Comparison of ENCODE assay signal across 1 cellular context in genomic region chr15:41513282-41514227, GRCh38.
TF ChIP-seq lines count a peak whose summit lies in the region.

TSS of gene LTK (minus strand) at chr15:41513827. CDS start at chr15:41513709, 118 bp downstream.

TF ChIP-seq in GM23338, 12 proteins besides CTCF, POLR2A, EP300 and RAD21 (continued from another document):
- TF ChIP-seq, protein P1, sequence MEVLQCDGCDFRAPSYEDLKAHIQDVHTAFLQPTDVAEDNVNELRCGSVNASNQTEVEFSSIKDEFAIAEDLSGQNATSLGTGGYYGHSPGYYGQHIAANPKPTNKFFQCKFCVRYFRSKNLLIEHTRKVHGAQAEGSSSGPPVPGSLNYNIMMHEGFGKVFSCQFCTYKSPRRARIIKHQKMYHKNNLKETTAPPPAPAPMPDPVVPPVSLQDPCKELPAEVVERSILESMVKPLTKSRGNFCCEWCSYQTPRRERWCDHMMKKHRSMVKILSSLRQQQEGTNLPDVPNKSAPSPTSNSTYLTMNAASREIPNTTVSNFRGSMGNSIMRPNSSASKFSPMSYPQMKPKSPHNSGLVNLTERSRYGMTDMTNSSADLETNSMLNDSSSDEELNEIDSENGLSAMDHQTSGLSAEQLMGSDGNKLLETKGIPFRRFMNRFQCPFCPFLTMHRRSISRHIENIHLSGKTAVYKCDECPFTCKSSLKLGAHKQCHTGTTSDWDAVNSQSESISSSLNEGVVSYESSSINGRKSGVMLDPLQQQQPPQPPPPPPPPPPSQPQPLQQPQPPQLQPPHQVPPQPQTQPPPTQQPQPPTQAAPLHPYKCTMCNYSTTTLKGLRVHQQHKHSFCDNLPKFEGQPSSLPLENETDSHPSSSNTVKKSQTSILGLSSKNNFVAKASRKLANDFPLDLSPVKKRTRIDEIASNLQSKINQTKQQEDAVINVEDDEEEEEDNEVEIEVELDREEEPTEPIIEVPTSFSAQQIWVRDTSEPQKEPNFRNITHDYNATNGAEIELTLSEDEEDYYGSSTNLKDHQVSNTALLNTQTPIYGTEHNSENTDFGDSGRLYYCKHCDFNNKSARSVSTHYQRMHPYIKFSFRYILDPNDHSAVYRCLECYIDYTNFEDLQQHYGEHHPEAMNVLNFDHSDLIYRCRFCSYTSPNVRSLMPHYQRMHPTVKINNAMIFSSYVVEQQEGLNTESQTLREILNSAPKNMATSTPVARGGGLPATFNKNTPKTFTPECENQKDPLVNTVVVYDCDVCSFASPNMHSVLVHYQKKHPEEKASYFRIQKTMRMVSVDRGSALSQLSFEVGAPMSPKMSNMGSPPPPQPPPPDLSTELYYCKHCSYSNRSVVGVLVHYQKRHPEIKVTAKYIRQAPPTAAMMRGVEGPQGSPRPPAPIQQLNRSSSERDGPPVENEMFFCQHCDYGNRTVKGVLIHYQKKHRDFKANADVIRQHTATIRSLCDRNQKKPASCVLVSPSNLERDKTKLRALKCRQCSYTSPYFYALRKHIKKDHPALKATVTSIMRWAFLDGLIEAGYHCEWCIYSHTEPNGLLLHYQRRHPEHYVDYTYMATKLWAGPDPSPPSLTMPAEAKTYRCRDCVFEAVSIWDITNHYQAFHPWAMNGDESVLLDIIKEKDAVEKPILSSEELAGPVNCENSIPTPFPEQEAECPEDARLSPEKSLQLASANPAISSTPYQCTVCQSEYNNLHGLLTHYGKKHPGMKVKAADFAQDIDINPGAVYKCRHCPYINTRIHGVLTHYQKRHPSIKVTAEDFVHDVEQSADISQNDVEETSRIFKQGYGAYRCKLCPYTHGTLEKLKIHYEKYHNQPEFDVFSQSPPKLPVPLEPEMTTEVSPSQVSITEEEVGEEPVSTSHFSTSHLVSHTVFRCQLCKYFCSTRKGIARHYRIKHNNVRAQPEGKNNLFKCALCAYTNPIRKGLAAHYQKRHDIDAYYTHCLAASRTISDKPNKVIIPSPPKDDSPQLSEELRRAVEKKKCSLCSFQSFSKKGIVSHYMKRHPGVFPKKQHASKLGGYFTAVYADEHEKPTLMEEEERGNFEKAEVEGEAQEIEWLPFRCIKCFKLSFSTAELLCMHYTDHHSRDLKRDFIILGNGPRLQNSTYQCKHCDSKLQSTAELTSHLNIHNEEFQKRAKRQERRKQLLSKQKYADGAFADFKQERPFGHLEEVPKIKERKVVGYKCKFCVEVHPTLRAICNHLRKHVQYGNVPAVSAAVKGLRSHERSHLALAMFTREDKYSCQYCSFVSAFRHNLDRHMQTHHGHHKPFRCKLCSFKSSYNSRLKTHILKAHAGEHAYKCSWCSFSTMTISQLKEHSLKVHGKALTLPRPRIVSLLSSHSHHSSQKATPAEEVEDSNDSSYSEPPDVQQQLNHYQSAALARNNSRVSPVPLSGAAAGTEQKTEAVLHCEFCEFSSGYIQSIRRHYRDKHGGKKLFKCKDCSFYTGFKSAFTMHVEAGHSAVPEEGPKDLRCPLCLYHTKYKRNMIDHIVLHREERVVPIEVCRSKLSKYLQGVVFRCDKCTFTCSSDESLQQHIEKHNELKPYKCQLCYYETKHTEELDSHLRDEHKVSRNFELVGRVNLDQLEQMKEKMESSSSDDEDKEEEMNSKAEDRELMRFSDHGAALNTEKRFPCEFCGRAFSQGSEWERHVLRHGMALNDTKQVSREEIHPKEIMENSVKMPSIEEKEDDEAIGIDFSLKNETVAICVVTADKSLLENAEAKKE (CRISPR knock-in tag; IDR thresholded peaks at IDR 0.05), result no peak
- no peak for TF ChIP-seq NANOG (IDR thresholded peaks at IDR 0.05; ENCODE audit: borderline replicate concordance)
